23 cellular contexts compared by ENCODE assay signal in the genomic region with DNA sequence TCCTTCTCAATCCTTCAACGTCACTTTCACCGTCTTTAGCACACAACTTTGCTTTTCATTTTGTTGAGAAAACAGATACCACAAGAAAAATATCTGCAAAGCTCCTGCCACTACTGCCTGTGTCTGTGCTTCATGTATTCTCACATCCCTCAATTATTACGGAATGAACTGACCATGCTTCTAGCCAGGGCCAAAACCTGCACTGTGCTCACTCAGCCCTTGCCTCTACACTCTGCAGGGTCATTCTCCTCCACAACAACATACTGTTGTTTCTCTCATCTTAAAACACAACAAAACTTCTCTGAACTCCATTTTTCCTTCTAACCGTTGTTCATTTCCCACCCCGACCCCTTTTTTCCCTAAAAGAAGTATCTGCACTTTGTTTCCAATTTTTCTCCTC. TPM values are rescaled to one million over a fixed set of nuclear protein-coding genes. Genes with fewer than 3 reads are reported as not detected.
DNase-seq lines count a peak whose midpoint lies in the region; ATAC-seq and TF ChIP-seq lines count a peak whose summit lies in the region.
"Had no signal": no experiment of that assay in that cellular context is flagged by ENCODE, and none has a peak within 500 bp of the region (broad histone marks: within the 10 kb centered on the region; RNA-seq: fewer than 3 reads in every experiment).

No MANE protein-coding gene starts in this region.

- no peak for DNase-seq in Panc1 (ENCODE audit: low read depth, low spot score)
- no peak for DNase-seq in psoas muscle
- no peak for DNase-seq in DMS 273 (lab: John Stamatoyannopoulos, UW; ENCODE audit: unreplicated experiment)
- no peak for DNase-seq in activated naive CD4-positive, alpha-beta T cell (lab: John Stamatoyannopoulos, UW)
- no peak for DNase-seq in DMS114 treated with DMSO at 0.1 percent for 48 hours (lab: John Stamatoyannopoulos, UW; ENCODE audit: unreplicated experiment)
- DNase-seq: activated CD4-positive, alpha-beta T cell treated with anti-CD3 and anti-CD28 coated beads for 4 hours; activated CD8-positive, alpha-beta memory T cell treated with anti-CD3 and anti-CD28 coated beads, Interleukin-2, amount 50 U/mL, for 4 hours; activated effector memory CD4-positive, alpha-beta T cell treated with Interleukin-2 at 50 U/mL for 16 hours; adrenal gland; CD8-positive, alpha-beta memory T cell; cerebellar nuclear complex; GOT3; MV-4-11; NCI-H187 treated with DMSO at 0.1 percent for 48 hours; NCI-H446; NK-92 treated with Interleukin-12 subunit alpha and Interleukin-12 subunit beta, amount 100 ng/mL, for 24 hours; RPMI8226; SW 1271 had no signal

- no TSS peak for BruUV-seq in Panc1 (replicated peaks; lab: Mats Ljungman, UMichigan)

- 41 to 61% (median 41%) methylated on average over 5 of the region's 5 CpGs for WGBS in psoas muscle, 3 donors

- in situ Hi-C loops in Panc1 (cut with HindIII; ENCODE audit: low pct_unique_long_range_greater_than_20kb, low sequenced_read_pairs): no loop called here

- H3K27ac ChIP-seq in ACC112 (ENCODE audit: low read depth, low read length) (peak overlapping the region; percentile 24; the same call in 1 of the 2 replicates), Panc1 (ENCODE audit: low read length) (peak overlapping the region; percentile 7), psoas muscle (peak overlapping the region; percentile 0)
- H3K27ac ChIP-seq: parathyroid adenoma had no signal

- peaks cover 78% of the 10 kb centered on the region for H3K79me2 ChIP-seq in ACC112 (ENCODE audit: control insufficient read depth, insufficient read depth, low read length, unreplicated experiment)

- H3K9me3 ChIP-seq in Panc1 (ENCODE audit: control insufficient read depth, insufficient read depth, low read depth, low read length): no peaks in the 10 kb centered on the region
- no peaks in the 10 kb centered on the region for H3K9me3 ChIP-seq in iPS-15b (ENCODE audit: control insufficient read depth, insufficient read depth, low read length)
- H3K9me3 ChIP-seq in psoas muscle: no peaks in the 10 kb centered on the region
- H3K9me3 ChIP-seq: adrenal gland had no signal

- no peaks in the 10 kb centered on the region for H3K27me3 ChIP-seq in ACC112 (ENCODE audit: insufficient read depth, low read length)
- no peaks in the 10 kb centered on the region for H3K27me3 ChIP-seq in Panc1 (ENCODE audit: control insufficient read depth, insufficient read depth, low read length)
- H3K27me3 ChIP-seq in iPS-15b (ENCODE audit: control insufficient read depth, insufficient read depth, low read length): no peaks in the 10 kb centered on the region
- no peaks in the 10 kb centered on the region for H3K27me3 ChIP-seq in psoas muscle (ENCODE audit: insufficient read depth in 3 of 3, low read length in 2 of 3)
- H3K27me3 ChIP-seq: adrenal gland had no signal

- H2AFZ ChIP-seq in ACC112 (ENCODE audit: low read length, unreplicated experiment): no peak overlapping the region
- H2AFZ ChIP-seq: parathyroid adenoma had no signal

- CTCF ChIA-PET in Panc1 (lab: Charles Lee): no interaction called here

- POLR2A ChIA-PET in Panc1 (lab: Charles Lee): no interaction called here

- H3K4me1 ChIP-seq in ACC112 (ENCODE audit: control insufficient read depth, insufficient read depth, low read length, unreplicated experiment) (peaks cover 11% of the 10 kb centered on the region), Panc1 (ENCODE audit: control insufficient read depth, insufficient read depth, low read length) (peaks cover 19% of the 10 kb centered on the region), iPS-15b (ENCODE audit: control insufficient read depth, insufficient read depth, low read length) (peaks cover 30% of the 10 kb centered on the region), psoas muscle (peaks cover 44% of the 10 kb centered on the region)
- H3K4me1 ChIP-seq: parathyroid adenoma had no signal

- intact Hi-C loops in Panc1 (cut with micrococcal nuclease; ENCODE audit: unreplicated experiment) (no loop called here), psoas muscle (cut with DNase I) (no loop called here)

- H3K4me3 ChIP-seq in ACC112 (ENCODE audit: low read depth, low read length): no peak overlapping the region
- no peak overlapping the region for H3K4me3 ChIP-seq in Panc1 (ENCODE audit: low read depth in 2 of 2, low read length in 2 of 2)
- H3K4me3 ChIP-seq in iPS-15b (ENCODE audit: low read depth, low read length): peak overlapping the region; percentile 19
- H3K4me3 ChIP-seq in psoas muscle: no peak overlapping the region
- H3K4me3 ChIP-seq: adrenal gland had no signal

- H3K9ac ChIP-seq in iPS-15b (ENCODE audit: low read depth, low read length): no peak overlapping the region
- H3K9ac ChIP-seq: parathyroid adenoma had no signal

- peak; percentile 75; the same call in 1 of the 2 replicates for ATAC-seq in Panc1
- ATAC-seq in psoas muscle: peak in 3 of 4 donors; percentile 41 to 54 (median 53)
- no peak for ATAC-seq in HG03571 (IDR thresholded peaks at IDR 0.05; ENCODE audit: unreplicated experiment)
- ATAC-seq: stimulated activated effector memory CD8-positive, alpha-beta T cell treated with anti-CD3 and anti-CD28 coated beads, Interleukin-12 subunit alpha, Interleukin-12 subunit beta, amount 100 ng/mL, for 72 hours had no signal

- TF ChIP-seq CTCF in Panc1 (IDR thresholded peaks at IDR 0.05) (no peak), psoas muscle (IDR thresholded peaks at IDR 0.05) (no peak)

- H3K36me3 ChIP-seq in ACC112 (ENCODE audit: insufficient read depth, low read length) (no peaks in the 10 kb centered on the region), Panc1 (ENCODE audit: control insufficient read depth, insufficient read depth, low read length) (no peaks in the 10 kb centered on the region), iPS-15b (ENCODE audit: control insufficient read depth, insufficient read depth, low read length) (no peaks in the 10 kb centered on the region), psoas muscle (ENCODE audit: insufficient read depth in 1 of 2, low read depth in 1 of 2) (no peaks in the 10 kb centered on the region)
- H3K36me3 ChIP-seq: adrenal gland had no signal

RNA-seq across cellular contexts. Expression of gene BMPR1A, which starts 29.5 kb away (rescaled TPM):
- 94.3 TPM for total RNA-seq in Panc1 (2021; ENCODE audit: unreplicated experiment)
- polyA plus RNA-seq in Panc1 (2012; ENCODE audit: insufficient read length): 22.0 TPM
- 10 to 100 TPM; 12.0 to 30.0 (median 26.2) TPM for total RNA-seq in psoas muscle
- polyA plus RNA-seq in psoas muscle: 10 to 100 TPM in 1 of 3 donors, 1 to 10 TPM in 2; 4.6 to 22.7 (median 6.0) TPM
